ENCODE assay signal across 19 cellular contexts in the genomic region with DNA sequence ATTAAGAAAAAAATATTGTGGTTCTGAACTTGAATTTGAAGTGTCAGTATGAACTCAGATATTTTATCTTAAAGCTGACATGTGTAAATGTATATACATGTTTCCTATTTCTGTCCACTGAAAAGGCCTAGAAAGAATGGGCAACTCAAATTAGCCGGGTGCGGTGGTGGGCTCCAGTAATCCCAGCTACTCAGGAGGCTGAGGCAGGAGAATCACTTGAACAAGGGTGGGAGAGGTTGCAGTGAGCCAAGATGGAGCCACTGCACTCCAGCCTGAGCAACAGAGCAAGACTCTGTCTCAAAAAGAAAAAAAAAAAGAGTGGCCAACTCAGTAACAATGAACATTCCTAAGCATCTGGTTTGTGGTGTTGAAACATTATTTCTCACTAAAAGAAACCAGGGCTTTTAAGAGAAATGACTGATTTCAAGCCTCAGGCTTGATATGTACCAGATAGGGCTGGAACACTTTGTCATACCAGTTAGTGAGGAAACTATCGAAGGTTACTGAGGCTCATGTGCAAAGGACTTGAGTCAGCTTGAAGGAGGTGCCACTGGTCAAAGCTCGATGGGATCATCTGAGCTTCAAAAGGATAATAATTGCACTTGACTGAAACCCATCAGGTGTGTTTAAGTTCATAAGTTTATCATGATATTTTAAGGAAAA. TPM values are rescaled to one million over a fixed set of nuclear protein-coding genes. Genes with fewer than 3 reads are reported as not detected.
A peak's percentile ranks its signal among the peaks of the same experiment; 100 is the strongest.
DNase-seq lines count a peak whose midpoint lies in the region; TF ChIP-seq lines count a peak whose summit lies in the region.
"Had no signal": no experiment of that assay in that cellular context is flagged by ENCODE, and none has a peak within 500 bp of the region (broad histone marks: within the 10 kb centered on the region; RNA-seq: fewer than 3 reads in every experiment).

No MANE protein-coding gene starts in this region.

- no peak overlapping the region for H3K14ac ChIP-seq in H9 (ENCODE audit: insufficient read depth, low read length)

- no peaks in the 10 kb centered on the region for H3K23me2 ChIP-seq in H9 (ENCODE audit: insufficient read length, low read depth, low read length, poor library complexity, severe bottlenecking)

- no peak overlapping the region for H2AK5ac ChIP-seq in H9 (ENCODE audit: insufficient read length, low read length)

- no peaks in the 10 kb centered on the region for H3K9me3 ChIP-seq in CD4-positive, alpha-beta memory T cell (ENCODE audit: control insufficient read depth in 1 of 2, low read length in 2 of 2)
- no peaks in the 10 kb centered on the region for H3K9me3 ChIP-seq in H9 (ENCODE audit: control insufficient read depth, low read depth, low read length)
- no peaks in the 10 kb centered on the region for H3K9me3 ChIP-seq in transverse colon
- H3K9me3 ChIP-seq: colonic mucosa, gastrocnemius medialis, MG63, mucosa of descending colon, right atrium auricular region had no signal

- TF ChIP-seq POLR2A in transverse colon (IDR thresholded peaks at IDR 0.05) = no peak

- no CpG with 5 or more reads among the region's 4 CpGs for WGBS in H9 (ENCODE audit: extremely low coverage, insufficient read length, low lambda C conversion rate)
- WGBS in transverse colon (ENCODE audit: low coverage in 1 of 2), 2 donors = 91 to 100% methylated on average over 2 to 4 of the region's 4 CpGs

- H3K27me3 ChIP-seq in CD4-positive, alpha-beta memory T cell (ENCODE audit: insufficient read depth, low read length) = no peaks in the 10 kb centered on the region
- no peaks in the 10 kb centered on the region for H3K27me3 ChIP-seq in H9 (ENCODE audit: insufficient read depth, low read length)
- H3K27me3 ChIP-seq in transverse colon = no peaks in the 10 kb centered on the region
- H3K27me3 ChIP-seq: colonic mucosa, gastrocnemius medialis, MG63, right atrium auricular region had no signal

- no peak overlapping the region for H2AFZ ChIP-seq in H9 (ENCODE audit: low read length)

- H3K4me3 Mint-ChIP-seq in activated naive CD8-positive, alpha-beta T cell treated with anti-CD3 and anti-CD28 coated beads for 36 hours = no peak overlapping the region
- H3K4me3 Mint-ChIP-seq in CD4-positive, alpha-beta memory T cell = no peak overlapping the region
- no peak overlapping the region for H3K4me3 Mint-ChIP-seq in H9

- no peak overlapping the region for H2BK5ac ChIP-seq in H9 (ENCODE audit: insufficient read length, low read length)

- peaks cover 11% of the 10 kb centered on the region for H3K4me1 ChIP-seq in CD4-positive, alpha-beta memory T cell (ENCODE audit: insufficient read depth, low read length)
- no peaks in the 10 kb centered on the region for H3K4me1 ChIP-seq in H9 (ENCODE audit: insufficient read depth, low read length)
- peaks cover 0 to 8% (median 0%) of the 10 kb centered on the region in 4 donors for H3K4me1 ChIP-seq in transverse colon
- H3K4me1 ChIP-seq: colonic mucosa, gastrocnemius medialis, right atrium auricular region had no signal

- peak; percentile 24 for DNase-seq in stimulated activated CD4-positive, alpha-beta T cell treated with anti-CD3 and anti-CD28 coated beads, Interleukin-1b, Interleukin-23, amount 100 ng/mL, for 48 hours
- DNase-seq in stimulated activated CD4-positive, alpha-beta T cell treated with anti-CD3 and anti-CD28 coated beads, Interleukin-4, amount 100 ng/mL, for 1 hour = no peak
- DNase-seq in activated naive CD8-positive, alpha-beta T cell treated with anti-CD3 and anti-CD28 coated beads for 36 hours = no peak
- DNase-seq in foreskin melanocyte = peak; percentile 49
- no peak for DNase-seq in CD4-positive, alpha-beta memory T cell
- DNase-seq in NCI-H1105 (lab: John Stamatoyannopoulos, UW) = no peak
- no peak for DNase-seq in H9
- DNase-seq in transverse colon = no peak
- DNase-seq: activated CD4-positive, CD25-positive, alpha-beta regulatory T cell treated with anti-CD3 and anti-CD28 coated beads, Interleukin-2, amount 50 U/mL, for 72 hours; colonic mucosa; gastrocnemius medialis; MG63; mucosa of descending colon; NCI-H1694; NCI-H2227 treated with DMSO at 0.1 percent for 48 hours; NCI-H82; nucleus accumbens; T-helper 9 cell had no signal

- H3K4me3 ChIP-seq in CD4-positive, alpha-beta memory T cell (ENCODE audit: low read length in 2 of 2) = no peak overlapping the region
- H3K4me3 ChIP-seq in transverse colon = no peak overlapping the region
- H3K4me3 ChIP-seq: colonic mucosa, gastrocnemius medialis, MG63, mucosa of descending colon, right atrium auricular region had no signal

- peaks cover 11% of the 10 kb centered on the region for H3K9me3 Mint-ChIP-seq in activated naive CD8-positive, alpha-beta T cell treated with anti-CD3 and anti-CD28 coated beads for 36 hours
- no peaks in the 10 kb centered on the region for H3K9me3 Mint-ChIP-seq in CD4-positive, alpha-beta memory T cell
- H3K9me3 Mint-ChIP-seq in H9 = no peaks in the 10 kb centered on the region

- no peak overlapping the region for H3K56ac ChIP-seq in H9 (ENCODE audit: insufficient read length, low read depth, low read length)

- H3K27ac Mint-ChIP-seq in activated naive CD8-positive, alpha-beta T cell treated with anti-CD3 and anti-CD28 coated beads for 36 hours = peak overlapping the region; percentile 79
- H3K27ac Mint-ChIP-seq in CD4-positive, alpha-beta memory T cell = peak overlapping the region in 1 of 7 donors; percentile 39
- H3K27ac Mint-ChIP-seq in H9 = no peak overlapping the region

- H3K4ac ChIP-seq in H9 (ENCODE audit: low read depth, low read length) = no peak overlapping the region

- no peak overlapping the region for H3K23ac ChIP-seq in H9 (ENCODE audit: insufficient read length, low read depth, low read length)

- peaks cover 38% of the 10 kb centered on the region for H3K36me3 Mint-ChIP-seq in activated naive CD8-positive, alpha-beta T cell treated with anti-CD3 and anti-CD28 coated beads for 36 hours
- H3K36me3 Mint-ChIP-seq in CD4-positive, alpha-beta memory T cell = no peaks in the 10 kb centered on the region
- no peaks in the 10 kb centered on the region for H3K36me3 Mint-ChIP-seq in H9 (ENCODE audit: insufficient read depth in 1 of 3, low read depth in 3 of 3)

- H3K79me2 ChIP-seq in H9 (ENCODE audit: insufficient read depth, low read length) = no peaks in the 10 kb centered on the region

- POLR2A ChIA-PET in CD4-positive, alpha-beta memory T cell (lab: Charles Lee; ENCODE audit: partially characterized antibody) = no interaction called here

- H2BK15ac ChIP-seq in H9 (ENCODE audit: low read depth, low read length) = no peak overlapping the region

- TF ChIP-seq CTCF in H9 (conservative IDR thresholded peaks at IDR 0.05) (no peak), transverse colon (IDR thresholded peaks at IDR 0.05) (no peak)

- CTCF ChIA-PET in CD4-positive, alpha-beta memory T cell (lab: Charles Lee; ENCODE audit: partially characterized antibody) = interaction anchor here (1.1 to 4.0 kb wide), 4 partner anchors 13 to 515 kb away, joined by 3 to 36 read pairs (median 8); no protein-coding TSS in a partner anchor

- H2BK120ac ChIP-seq in H9 (ENCODE audit: low read depth, low read length, poor library complexity, severe bottlenecking) = no peak overlapping the region

- no peak overlapping the region for H3K9ac ChIP-seq in H9 (ENCODE audit: extremely low read depth, insufficient read length, low read length)

- peaks cover 70% of the 10 kb centered on the region for H3K4me1 Mint-ChIP-seq in activated naive CD8-positive, alpha-beta T cell treated with anti-CD3 and anti-CD28 coated beads for 36 hours
- H3K4me1 Mint-ChIP-seq in CD4-positive, alpha-beta memory T cell = peaks cover 15 to 26% (median 17%) of the 10 kb centered on the region in 4 donors
- no peaks in the 10 kb centered on the region for H3K4me1 Mint-ChIP-seq in H9

- no peaks in the 10 kb centered on the region for H3K27me3 Mint-ChIP-seq in activated naive CD8-positive, alpha-beta T cell treated with anti-CD3 and anti-CD28 coated beads for 36 hours
- no peaks in the 10 kb centered on the region for H3K27me3 Mint-ChIP-seq in CD4-positive, alpha-beta memory T cell
- no peaks in the 10 kb centered on the region for H3K27me3 Mint-ChIP-seq in H9 (ENCODE audit: low read depth)

- intact Hi-C loops in CD4-positive, alpha-beta memory T cell (cut with micrococcal nuclease) = no loop called here
- intact Hi-C loops in transverse colon (cut with DNase I; ENCODE audit: low total_unique reads) = no loop called here

- H4K8ac ChIP-seq in H9 (replicated peaks; ENCODE audit: insufficient read length, low read depth, low read length) = no peak overlapping the region

- no peak overlapping the region for H2BK20ac ChIP-seq in H9 (ENCODE audit: low read depth, low read length, poor library complexity, severe bottlenecking)

- H3T11ph ChIP-seq in H9 (ENCODE audit: low read length) = no peak overlapping the region

- no peaks in the 10 kb centered on the region for H3K36me3 ChIP-seq in CD4-positive, alpha-beta memory T cell (ENCODE audit: insufficient read depth, low read length)
- H3K36me3 ChIP-seq in transverse colon = no peaks in the 10 kb centered on the region
- H3K36me3 ChIP-seq: colonic mucosa, gastrocnemius medialis, MG63, right atrium auricular region had no signal

- no peak overlapping the region for H2BK12ac ChIP-seq in H9 (ENCODE audit: insufficient read length, low read depth, low read length)

- no peak overlapping the region for H3K4me2 ChIP-seq in H9 (ENCODE audit: insufficient read depth, insufficient read length, low read length)

- H3K79me1 ChIP-seq in H9 (ENCODE audit: insufficient read depth, low read depth, low read length, poor library complexity, severe bottlenecking) = no peaks in the 10 kb centered on the region

- no peak overlapping the region for H3K18ac ChIP-seq in H9 (ENCODE audit: insufficient read length, low read depth, low read length)

- H4K5ac ChIP-seq in H9 (ENCODE audit: insufficient read length, low read depth, low read length) = no peak overlapping the region

- H4K91ac ChIP-seq in H9 (ENCODE audit: insufficient read length, low read depth, low read length) = no peak overlapping the region

- in situ Hi-C loops in transverse colon (cut with MboI; ENCODE audit: low pct_ligation_motif_present in 1 of 4, low pct_unique_long_range_greater_than_20kb in 1 of 4, low sequenced_read_pairs in 3 of 4) = loop anchor here in 1 of 4 donors (25.0 kb wide), 1 partner anchor 503 kb away; no protein-coding TSS in a partner anchor

- TF ChIP-seq EP300 in transverse colon (IDR thresholded peaks at IDR 0.05; ENCODE audit: low read depth) = no peak

- H3K27ac ChIP-seq in CD4-positive, alpha-beta memory T cell (ENCODE audit: low read depth, low read length) = no peak overlapping the region
- H3K27ac ChIP-seq in H9 (ENCODE audit: insufficient read length, low read depth, low read length) = no peak overlapping the region
- no peak overlapping the region for H3K27ac ChIP-seq in transverse colon
- H3K27ac ChIP-seq: colonic mucosa, gastrocnemius medialis, right atrium auricular region had no signal

- H4K20me1 ChIP-seq in H9 (ENCODE audit: control insufficient read depth, insufficient read depth, insufficient read length) = no peaks in the 10 kb centered on the region

RNA-seq across cellular contexts. Expression of a gene that starts 40.5 kb away (rescaled TPM):
- 1 to 10 TPM; 5.3 to 7.1 TPM for total RNA-seq in activated naive CD8-positive, alpha-beta T cell treated with anti-CD3 and anti-CD28 coated beads for 36 hours
- total RNA-seq in CD4-positive, alpha-beta memory T cell = 1 to 10 TPM; 4.5 to 5.4 TPM
- polyA plus RNA-seq in CD4-positive, alpha-beta memory T cell = 1 to 10 TPM; 1.5 to 4.0 TPM
- total RNA-seq in H9 (2021) (0.39 TPM in 1 of 2 replicates, not detected in the other), transverse colon (100 to 1,000 TPM in 2 of 4 donors, 10 to 100 TPM in 2; 82.8 to 139 (median 102) TPM)

Comparison
In these comparisons a context has a peak if more than half of its experiments do, and no peak if none do; other contexts are left out.
1. DNase-seq: peak in stimulated activated CD4-positive, alpha-beta T cell treated with anti-CD3 and anti-CD28 coated beads, Interleukin-1b, Interleukin-23, amount 100 ng/mL, for 48 hours (single experiment) and foreskin melanocyte (single experiment); none in stimulated activated CD4-positive, alpha-beta T cell treated with anti-CD3 and anti-CD28 coated beads, Interleukin-4, amount 100 ng/mL, for 1 hour (single experiment), activated naive CD8-positive, alpha-beta T cell treated with anti-CD3 and anti-CD28 coated beads for 36 hours (single experiment), CD4-positive, alpha-beta memory T cell (0 of 5), NCI-H1105 (single experiment), H9 (single experiment) and transverse colon (single experiment).
2. RNA of a gene that starts 40.5 kb away (total RNA-seq): 82.8 to 139 TPM in transverse colon; 5.3 to 7.1 TPM in activated naive CD8-positive, alpha-beta T cell treated with anti-CD3 and anti-CD28 coated beads for 36 hours, 4.5 to 5.4 TPM in CD4-positive, alpha-beta memory T cell and 0.39 TPM in H9; every median in the first group is over 10 times any median in the second.